8 cellular contexts compared by ENCODE assay signal in the genomic region with DNA sequence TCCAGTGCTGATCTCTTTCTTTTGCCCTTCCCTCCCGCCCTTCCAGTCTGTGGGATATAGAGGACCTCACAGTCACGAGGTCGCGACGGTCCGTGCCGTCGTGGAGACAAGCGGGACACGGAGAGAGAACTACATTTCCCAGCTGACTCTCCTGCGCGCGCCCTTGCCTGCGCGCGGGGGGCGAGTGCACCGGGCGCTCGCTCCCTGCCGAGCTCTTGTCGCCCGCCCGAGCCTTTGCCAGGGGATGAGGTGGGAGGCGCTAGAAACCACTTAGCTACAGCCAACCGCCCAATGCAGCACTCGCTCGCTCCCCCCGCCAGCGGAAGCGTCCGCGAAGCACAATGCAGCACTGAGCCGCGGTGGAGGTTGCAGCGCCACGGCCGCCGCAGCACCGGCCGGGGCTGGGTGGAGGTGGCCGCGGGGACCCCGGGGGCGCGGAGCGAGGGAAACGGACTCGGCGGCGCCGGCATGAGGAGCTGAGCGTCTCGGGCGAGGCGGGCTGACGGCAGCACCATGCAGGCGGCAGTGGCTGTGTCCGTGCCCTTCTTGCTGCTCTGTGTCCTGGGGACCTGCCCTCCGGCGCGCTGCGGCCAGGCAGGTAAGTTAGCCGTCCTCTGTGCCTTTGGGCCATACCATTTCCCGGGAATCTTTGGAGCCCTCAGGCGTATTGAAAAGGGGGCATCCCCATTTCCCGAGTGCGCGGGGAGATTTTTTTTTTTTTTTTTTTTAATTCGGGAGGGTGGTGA. TPM values are rescaled to one million over a fixed set of nuclear protein-coding genes. Genes with fewer than 3 reads are reported as not detected.
A peak's percentile ranks its signal among the peaks of the same experiment; 100 is the strongest.
DNase-seq lines count a peak whose midpoint lies in the region; ATAC-seq and FAIRE-seq lines count a peak whose summit lies in the region.

TSS of gene ADAM22 (plus strand) at position 299 of the 746 bp plus-strand sequence. CDS start at position 514, 215 bp downstream.

- H3K36me3 Mint-ChIP-seq in natural killer cell treated with Interleukin-12 subunit alpha and Interleukin-12 subunit beta and Interleukin-15 and Interleukin-18, amount 100 ng/mL, for 72 hours: no peaks in the 10 kb centered on the region

- no peaks in the 10 kb centered on the region for H3K9me3 Mint-ChIP-seq in natural killer cell treated with Interleukin-12 subunit alpha and Interleukin-12 subunit beta and Interleukin-15 and Interleukin-18, amount 100 ng/mL, for 72 hours

- FAIRE-seq in RCC 7860 (lab: Jason Lieb, UNC): peak; percentile 55

- no peak within 1 kb of the TSS for H3K27ac Mint-ChIP-seq in natural killer cell treated with Interleukin-12 subunit alpha and Interleukin-12 subunit beta and Interleukin-15 and Interleukin-18, amount 100 ng/mL, for 72 hours

- H3K27ac ChIP-seq in KOPT-K1 (ENCODE audit: low read depth, low read length, poor library complexity, severe bottlenecking): peak within 1 kb of the TSS; percentile 82

- H3K36me3 ChIP-seq in KOPT-K1 (ENCODE audit: insufficient read depth, low read length): peaks cover 12% of the 10 kb centered on the region

- H3K9me3 ChIP-seq in KOPT-K1 (ENCODE audit: insufficient read depth, low read length, poor library complexity, severe bottlenecking): no peaks in the 10 kb centered on the region

- ATAC-seq in GM21825 (IDR thresholded peaks at IDR 0.05; ENCODE audit: unreplicated experiment): peak; percentile 98
- peak; percentile 99 for ATAC-seq in natural killer cell treated with Interleukin-12 subunit alpha and Interleukin-12 subunit beta and Interleukin-15 and Interleukin-18, amount 100 ng/mL, for 72 hours

- DNase-seq in Daoy (ENCODE audit: low read depth) (peak; percentile 94), RCC 7860 (ENCODE audit: low spot score) (peak; percentile 90), fibroblast of peridontal ligament (ENCODE audit: extremely low read depth) (peak; percentile 63)
- DNase-seq in activated T-helper 1 cell treated with anti-CD3 and anti-CD28 coated beads, Interleukin-2, amount 50 U/mL, for 16 hours (ENCODE audit: low read depth in 1 of 2, low spot score in 1 of 2): peak; percentile 57 to 69
- peak; percentile 88 for DNase-seq in natural killer cell treated with Interleukin-12 subunit alpha and Interleukin-12 subunit beta and Interleukin-15 and Interleukin-18, amount 100 ng/mL, for 72 hours (ENCODE audit: low spot score)
- DNase-seq in stimulated activated naive CD4-positive, alpha-beta T cell treated with Interleukin-2 at 50 U/mL for 16 hours (lab: John Stamatoyannopoulos, UW): peak; percentile 83

- H3K4me1 Mint-ChIP-seq in natural killer cell treated with Interleukin-12 subunit alpha and Interleukin-12 subunit beta and Interleukin-15 and Interleukin-18, amount 100 ng/mL, for 72 hours (ENCODE audit: low read depth in 2 of 2): peaks cover 0 to 6% of the 10 kb centered on the region in 2 donors

- H3K27me3 Mint-ChIP-seq in natural killer cell treated with Interleukin-12 subunit alpha and Interleukin-12 subunit beta and Interleukin-15 and Interleukin-18, amount 100 ng/mL, for 72 hours: peaks cover 14% of the 10 kb centered on the region in 2 donors

- peak within 1 kb of the TSS; percentile 84 for H3K4me3 Mint-ChIP-seq in natural killer cell treated with Interleukin-12 subunit alpha and Interleukin-12 subunit beta and Interleukin-15 and Interleukin-18, amount 100 ng/mL, for 72 hours

RNA-seq across cellular contexts. Expression of gene ADAM22, which starts in this region (rescaled TPM):
- total RNA-seq in Daoy (2014; rRNA removed; shearing (Covaris generic)): 2.6 and 3.0 TPM in 2 replicates
- 1 to 10 TPM in 1 of 2 donors, under 1 TPM in 1; 0.29 to 1.9 TPM for total RNA-seq in natural killer cell treated with Interleukin-12 subunit alpha and Interleukin-12 subunit beta and Interleukin-15 and Interleukin-18, amount 100 ng/mL, for 72 hours

Comparison
In these comparisons a context has a peak if more than half of its experiments do, and no peak if none do; other contexts are left out.
1. Peak in every context shown above with its lines: DNase-seq, ATAC-seq and H3K27ac ChIP-seq.